ENCODE assay signal across 24 cellular contexts in genomic region chr16:69905171-69905555, GRCh38.
"Had no signal": no experiment of that assay in that cellular context is flagged by ENCODE, and none has a peak within 500 bp of the region (broad histone marks: within the 10 kb centered on the region; RNA-seq: fewer than 3 reads in every experiment).

No MANE protein-coding gene starts in this region.

- FAIRE-seq: TTC549 had no signal

- H3K4me3 ChIP-seq: cardiac muscle cell, SK-N-MC had no signal

- H3K27ac ChIP-seq: brain microvascular endothelial cell, cardiac muscle cell, SK-N-MC had no signal

- ATAC-seq: activated T-cell treated with anti-CD3 and anti-CD28 coated beads, Interleukin-2, amount 50 U/mL, for 4 hours; T-cell had no signal

- DNase-seq: activated CD4-positive, alpha-beta memory T cell treated with anti-CD3 and anti-CD28 coated beads for 36 hours; activated CD4-positive, alpha-beta T cell treated with anti-CD3 and anti-CD28 coated beads, Interleukin-2, amount 10 ng/mL, durations not matched to agents 7 days and 5 days; activated CD4-positive, CD25-positive, alpha-beta regulatory T cell; activated CD8-positive, alpha-beta memory T cell treated with anti-CD3 and anti-CD28 coated beads for 24 hours; activated gamma-delta T cell; activated naive CD4-positive, alpha-beta T cell treated with anti-CD3 and anti-CD28 coated beads for 36 hours; activated T-cell treated with anti-CD3 and anti-CD28 coated beads, Interleukin-2, amount 50 U/mL, for 4 hours; brain microvascular endothelial cell; Kasumi-1; NCI-H1105 treated with DMSO at 0.1 percent for 48 hours; NCI-H1436 treated with DMSO at 0.1 percent for 48 hours; NCI-H187 treated with DMSO at 0.1 percent for 48 hours; NCI-H2081 treated with DMSO at 0.1 percent for 48 hours; NCI-H2171; NCI-H2227 treated with DMSO at 0.1 percent for 48 hours; NCI-H446 treated with DMSO at 0.1 percent for 48 hours; NCI-H526; NCI-H82; T-cell; T-helper 2 cell; T1000 had no signal

- H3K27me3 ChIP-seq: brain microvascular endothelial cell, cardiac muscle cell had no signal

- H3K36me3 ChIP-seq: cardiac muscle cell had no signal
